8 cellular contexts compared by ENCODE assay signal in the genomic region with DNA sequence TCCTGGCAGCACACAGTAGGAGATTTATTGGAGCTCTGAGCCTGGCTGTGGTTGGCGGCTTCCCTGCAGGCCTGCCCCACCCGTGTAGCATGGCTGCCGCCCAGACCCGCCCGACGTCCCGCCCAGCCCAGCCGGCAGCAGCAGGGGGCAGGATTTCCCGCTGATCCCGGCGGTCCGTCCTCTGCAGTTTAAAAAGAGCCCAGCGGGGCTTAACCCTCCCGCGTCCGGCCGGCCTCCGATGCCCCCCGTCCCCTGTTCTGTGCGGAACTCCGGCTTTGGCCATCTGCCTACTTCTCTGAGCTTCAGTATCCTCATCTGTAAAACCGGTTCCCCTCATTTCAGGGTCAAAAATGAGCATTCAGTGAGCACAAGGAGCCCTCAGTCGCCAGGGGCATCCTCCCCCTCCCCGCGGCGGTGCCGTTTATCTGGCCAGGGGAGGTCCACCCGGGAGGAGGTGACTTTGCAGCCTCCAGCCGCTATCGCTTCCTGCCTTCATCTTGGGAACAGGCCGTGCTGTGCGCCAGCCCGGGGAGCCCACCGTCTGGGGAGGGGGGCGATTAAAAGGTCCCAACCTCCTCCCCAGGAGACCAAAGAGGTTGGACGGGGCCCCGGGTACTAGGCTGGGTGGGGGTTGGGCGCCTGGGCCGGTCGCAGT. TPM values are rescaled to one million over a fixed set of nuclear protein-coding genes. Genes with fewer than 3 reads are reported as not detected.
DNase-seq lines count a peak whose midpoint lies in the region; ATAC-seq and TF ChIP-seq lines count a peak whose summit lies in the region.

A gene (plus strand): TSS at position 476 of the 655 bp plus-strand sequence. CDS start 1,456 bp downstream, outside the sequence.

- peak within 1 kb of the TSS; percentile 79 for H3K4me3 Mint-ChIP-seq in activated CD8-positive, alpha-beta memory T cell treated with anti-CD3 and anti-CD28 coated beads, Interleukin-2, amount 10 ng/mL, durations not matched to agents 7 days and 5 days

- peak within 1 kb of the TSS; percentile 95 for H3K27ac ChIP-seq in mesodermal cell (ENCODE audit: low read depth, low read length, severe bottlenecking)
- H3K27ac ChIP-seq in substantia nigra (ENCODE audit: low read depth, low read length, poor library complexity, severe bottlenecking), result peak within 1 kb of the TSS; percentile 8

- H3K36me3 ChIP-seq in mesodermal cell (ENCODE audit: control insufficient read depth, insufficient read depth, low read length), result peaks cover 2% of the 10 kb centered on the region

- peak; percentile 59 for TF ChIP-seq CTCF in GM10266 (IDR thresholded peaks at IDR 0.05; ENCODE audit: control insufficient read depth, insufficient read depth, low read depth, missing control alignments)

- H3K36me3 Mint-ChIP-seq in activated CD8-positive, alpha-beta memory T cell treated with anti-CD3 and anti-CD28 coated beads, Interleukin-2, amount 10 ng/mL, durations not matched to agents 7 days and 5 days, result no peaks in the 10 kb centered on the region

- 0% methylated on average over 24 to 30 of the region's 40 CpGs for WGBS in mesodermal cell (ENCODE audit: insufficient coverage in 2 of 2), 2 experiments

- H3K4me1 Mint-ChIP-seq in activated CD8-positive, alpha-beta memory T cell treated with anti-CD3 and anti-CD28 coated beads, Interleukin-2, amount 10 ng/mL, durations not matched to agents 7 days and 5 days, result peaks cover 41% of the 10 kb centered on the region

- H3K27ac Mint-ChIP-seq in activated CD8-positive, alpha-beta memory T cell treated with anti-CD3 and anti-CD28 coated beads, Interleukin-2, amount 10 ng/mL, durations not matched to agents 7 days and 5 days, result peak within 1 kb of the TSS; percentile 52

- no peaks in the 10 kb centered on the region for H3K9me3 Mint-ChIP-seq in activated CD8-positive, alpha-beta memory T cell treated with anti-CD3 and anti-CD28 coated beads, Interleukin-2, amount 10 ng/mL, durations not matched to agents 7 days and 5 days (ENCODE audit: low read depth)

- ATAC-seq in activated CD8-positive, alpha-beta memory T cell treated with anti-CD3 and anti-CD28 coated beads, Interleukin-2, amount 10 ng/mL, durations not matched to agents 7 days and 5 days, result peak; percentile 65
- ATAC-seq in GM21619 (IDR thresholded peaks at IDR 0.05; ENCODE audit: unreplicated experiment), result no peak

- H3K4me3 ChIP-seq in mesodermal cell (ENCODE audit: extremely low read depth, insufficient read depth, low read length, poor library complexity, severe bottlenecking), result peak within 1 kb of the TSS; percentile 71

- in situ Hi-C loops in ACHN (cut with HindIII; ENCODE audit: low pct_ligation_motif_present, low pct_unique_long_range_greater_than_20kb, low sequenced_read_pairs), result no loop called here

- H3K9me3 ChIP-seq in mesodermal cell (ENCODE audit: control insufficient read depth, low read length), result no peaks in the 10 kb centered on the region

- peaks cover 13% of the 10 kb centered on the region for H3K4me1 ChIP-seq in mesodermal cell (ENCODE audit: control insufficient read depth, insufficient read depth, low read length, poor library complexity, severe bottlenecking)

- peak; percentile 53 for TF ChIP-seq POLR2A in erythroblast (IDR thresholded peaks at IDR 0.05; ENCODE audit: low read length)

- CTCF ChIA-PET in activated CD8-positive, alpha-beta memory T cell treated with anti-CD3 and anti-CD28 coated beads, Interleukin-2, amount 10 ng/mL, durations not matched to agents 7 days and 5 days (lab: Charles Lee), result interaction anchor here (0.6 to 1.9 kb wide), 6 partner anchors 12 to 58 kb away, joined by 3 to 4 read pairs (median 4); no protein-coding TSS in a partner anchor

- peaks cover 9% of the 10 kb centered on the region for H3K27me3 Mint-ChIP-seq in activated CD8-positive, alpha-beta memory T cell treated with anti-CD3 and anti-CD28 coated beads, Interleukin-2, amount 10 ng/mL, durations not matched to agents 7 days and 5 days

- peak; percentile 79 for DNase-seq in ACHN
- DNase-seq in GM10266 (ENCODE audit: extremely low spot score), result peak; percentile 84
- DNase-seq in NCI-H345 (lab: John Stamatoyannopoulos, UW), result peak; percentile 64
- peak; percentile 77 for DNase-seq in activated CD8-positive, alpha-beta memory T cell treated with anti-CD3 and anti-CD28 coated beads, Interleukin-2, amount 10 ng/mL, durations not matched to agents 7 days and 5 days
- DNase-seq in erythroblast (lab: John Stamatoyannopoulos, UW), result peak; percentile 87 to 89
- DNase-seq in substantia nigra (lab: John Stamatoyannopoulos, UW), result peak in 44 of 49 donors; percentile 32 to 88 (median 70)

RNA-seq across cellular contexts. Expression of the gene that starts here (rescaled TPM):
- total RNA-seq in activated CD8-positive, alpha-beta memory T cell treated with anti-CD3 and anti-CD28 coated beads, Interleukin-2, amount 10 ng/mL, durations not matched to agents 7 days and 5 days, result 10 to 100 TPM; 12.0 to 16.9 TPM
- 22.2 TPM for polyA plus RNA-seq in mesodermal cell (2013, experiment 1 of 2)
- polyA plus RNA-seq in mesodermal cell (2013, experiment 2 of 2), result 17.6 TPM
